In the genomic region with DNA sequence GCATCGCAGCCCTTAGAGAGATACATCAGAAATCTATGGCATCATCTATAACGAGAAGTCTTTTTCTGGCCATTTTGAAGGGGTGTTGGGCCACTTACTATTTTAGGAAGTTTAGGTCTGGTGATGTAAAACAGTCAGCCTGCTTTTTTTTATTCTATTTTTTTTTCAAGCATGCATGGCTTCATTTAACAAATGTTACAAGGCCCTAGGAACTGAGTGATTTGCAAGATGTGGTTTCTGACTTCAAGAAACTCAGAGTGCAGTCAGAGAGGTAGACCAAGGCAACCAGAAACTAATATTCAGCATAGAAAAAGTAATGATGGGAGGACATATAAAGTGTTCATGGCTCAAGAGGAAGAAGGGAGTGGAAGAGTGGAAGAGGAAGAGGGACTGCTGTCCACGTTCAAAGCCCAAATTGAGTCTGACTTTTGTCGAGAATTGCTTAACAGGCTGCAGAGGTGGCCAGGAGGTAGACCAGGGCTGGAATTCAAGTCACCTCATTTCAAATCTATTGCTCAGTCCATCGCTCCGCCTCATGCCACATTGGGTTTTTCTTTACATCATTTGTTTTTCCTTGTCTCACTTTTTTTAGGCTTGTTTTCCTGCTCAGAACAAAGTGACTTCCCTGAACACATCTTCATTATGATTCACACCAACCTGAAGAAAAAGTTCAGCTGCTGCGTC, we compare ENCODE assay signal across 9 cellular contexts.
DNase-seq lines count a peak whose midpoint lies in the region; ATAC-seq and TF ChIP-seq lines count a peak whose summit lies in the region.
"Had no signal": no experiment of that assay in that cellular context is flagged by ENCODE, and none has a peak within 500 bp of the region (broad histone marks: within the 10 kb centered on the region; RNA-seq: fewer than 3 reads in every experiment).

No MANE protein-coding gene starts in this region.

- H3K9ac ChIP-seq in GM23248 = no peak overlapping the region

- peak overlapping the region; percentile 99 for H3K27ac Mint-ChIP-seq in activated naive CD4-positive, alpha-beta T cell treated with anti-CD3 and anti-CD28 coated beads, Interleukin-2, amount 50 U/mL, for 24 hours
- H3K27ac Mint-ChIP-seq in activated naive CD8-positive, alpha-beta T cell treated with anti-CD3 and anti-CD28 coated beads, Interleukin-2, amount 50 U/mL, for 24 hours = peak overlapping the region; percentile 97

- ATAC-seq in HG03108 (IDR thresholded peaks at IDR 0.05; ENCODE audit: unreplicated experiment) (peak; percentile 4), GM19467 (IDR thresholded peaks at IDR 0.05; ENCODE audit: unreplicated experiment) (no peak)
- ATAC-seq in activated naive CD8-positive, alpha-beta T cell treated with anti-CD3 and anti-CD28 coated beads, Interleukin-2, amount 50 U/mL, for 24 hours = no peak

- H3K4me2 ChIP-seq in GM23248 (ENCODE audit: unreplicated experiment) = no peak overlapping the region

- WGBS in thyroid gland, 2 donors = 83 to 89% methylated on average over 7 of the region's 7 CpGs
- 50 to 54% methylated on average over 7 of the region's 7 CpGs for WGBS in GM23248 (ENCODE audit: low coverage in 1 of 2, low lambda C conversion rate in 2 of 2, missing lambda C conversion rate in 2 of 2), 2 experiments

- no peak overlapping the region for H2AFZ ChIP-seq in GM23248

- no peak for TF ChIP-seq POLR2A in thyroid gland (IDR thresholded peaks at IDR 0.05)

- H3K36me3 Mint-ChIP-seq in activated naive CD4-positive, alpha-beta T cell treated with anti-CD3 and anti-CD28 coated beads, Interleukin-2, amount 50 U/mL, for 24 hours = peaks cover 52% of the 10 kb centered on the region
- peaks cover 81% of the 10 kb centered on the region for H3K36me3 Mint-ChIP-seq in activated naive CD8-positive, alpha-beta T cell treated with anti-CD3 and anti-CD28 coated beads, Interleukin-2, amount 50 U/mL, for 24 hours (ENCODE audit: low read depth)

- H3K9me3 ChIP-seq in thyroid gland (no peaks in the 10 kb centered on the region), GM23248 (ENCODE audit: low read depth) (no peaks in the 10 kb centered on the region)

- H3K27ac ChIP-seq in thyroid gland (peak overlapping the region in 2 of 3 donors; percentile 14 to 41), GM23248 (no peak overlapping the region)

- H3K36me3 ChIP-seq in thyroid gland (peaks cover 9 to 13% of the 10 kb centered on the region in 2 donors), GM23248 (ENCODE audit: low read depth) (no peaks in the 10 kb centered on the region)

- H3K4me3 Mint-ChIP-seq in activated naive CD4-positive, alpha-beta T cell treated with anti-CD3 and anti-CD28 coated beads, Interleukin-2, amount 50 U/mL, for 24 hours = peak overlapping the region; percentile 81
- peak overlapping the region; percentile 65 for H3K4me3 Mint-ChIP-seq in activated naive CD8-positive, alpha-beta T cell treated with anti-CD3 and anti-CD28 coated beads, Interleukin-2, amount 50 U/mL, for 24 hours

- H3K4me3 ChIP-seq in thyroid gland (replicated peaks in 1 of 3) = no peak overlapping the region
- no peak overlapping the region for H3K4me3 ChIP-seq in GM23248

- H3K27me3 Mint-ChIP-seq in activated naive CD4-positive, alpha-beta T cell treated with anti-CD3 and anti-CD28 coated beads, Interleukin-2, amount 50 U/mL, for 24 hours = no peaks in the 10 kb centered on the region
- no peaks in the 10 kb centered on the region for H3K27me3 Mint-ChIP-seq in activated naive CD8-positive, alpha-beta T cell treated with anti-CD3 and anti-CD28 coated beads, Interleukin-2, amount 50 U/mL, for 24 hours

- H3K9me2 ChIP-seq in GM23248 (ENCODE audit: insufficient read depth) = no peaks in the 10 kb centered on the region

- TF ChIP-seq CTCF in thyroid gland (IDR thresholded peaks at IDR 0.05) = no peak

- intact Hi-C loops in thyroid gland (cut with DNase I) = no loop called here

- in situ Hi-C loops in GM23248 (cut with MboI) = no loop called here

- H3F3A ChIP-seq in GM23248 (ENCODE audit: insufficient read depth) = no peaks in the 10 kb centered on the region

- no peaks in the 10 kb centered on the region for H4K20me1 ChIP-seq in GM23248 (ENCODE audit: insufficient read depth)

- H3K4me1 Mint-ChIP-seq in activated naive CD4-positive, alpha-beta T cell treated with anti-CD3 and anti-CD28 coated beads, Interleukin-2, amount 50 U/mL, for 24 hours = peaks cover 88% of the 10 kb centered on the region
- H3K4me1 Mint-ChIP-seq in activated naive CD8-positive, alpha-beta T cell treated with anti-CD3 and anti-CD28 coated beads, Interleukin-2, amount 50 U/mL, for 24 hours = peaks cover 87% of the 10 kb centered on the region

- DNase-seq in activated naive CD4-positive, alpha-beta T cell treated with Interleukin-2 at 50 U/mL for 16 hours = no peak
- no peak for DNase-seq in activated naive CD8-positive, alpha-beta T cell treated with anti-CD3 and anti-CD28 coated beads, Interleukin-2, amount 50 U/mL, for 24 hours
- no peak for DNase-seq in thyroid gland
- DNase-seq in SHP77 (lab: John Stamatoyannopoulos, UW) = no peak
- no peak for DNase-seq in GM23248
- DNase-seq: substantia nigra had no signal

- H3K79me2 ChIP-seq in GM23248 (ENCODE audit: insufficient read depth) = no peaks in the 10 kb centered on the region

- H3K9me3 Mint-ChIP-seq in activated naive CD4-positive, alpha-beta T cell treated with anti-CD3 and anti-CD28 coated beads, Interleukin-2, amount 50 U/mL, for 24 hours = no peaks in the 10 kb centered on the region
- no peaks in the 10 kb centered on the region for H3K9me3 Mint-ChIP-seq in activated naive CD8-positive, alpha-beta T cell treated with anti-CD3 and anti-CD28 coated beads, Interleukin-2, amount 50 U/mL, for 24 hours

- H3K27me3 ChIP-seq in thyroid gland (no peaks in the 10 kb centered on the region), GM23248 (replicated peaks; ENCODE audit: insufficient read depth) (no peaks in the 10 kb centered on the region)

- peaks cover 14 to 36% of the 10 kb centered on the region in 2 donors for H3K4me1 ChIP-seq in thyroid gland
- peaks cover 11% of the 10 kb centered on the region for H3K4me1 ChIP-seq in GM23248 (ENCODE audit: insufficient read depth)
